Comparison of ENCODE assay signal across 21 cellular contexts in the genomic region with DNA sequence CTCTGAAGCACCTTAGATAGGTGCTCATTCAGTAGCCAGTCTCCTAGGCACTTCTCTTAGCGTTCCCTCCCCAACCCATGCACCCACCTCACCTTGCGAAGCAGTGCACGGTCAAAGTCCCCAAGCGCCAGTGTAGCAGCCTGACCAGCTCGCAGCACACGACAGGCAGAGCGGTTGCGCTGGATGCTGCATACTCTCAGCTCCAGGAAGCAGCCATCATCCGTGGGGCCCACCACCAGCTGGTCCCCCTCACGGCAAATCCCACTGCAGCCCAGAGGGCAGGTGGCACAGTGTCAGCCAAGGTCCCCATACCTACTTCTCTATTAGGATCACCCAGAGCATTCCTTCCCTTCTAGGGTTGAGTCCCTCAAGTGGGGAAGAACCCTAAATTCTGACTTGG. TPM values are rescaled to one million over a fixed set of nuclear protein-coding genes. Genes with fewer than 3 reads are reported as not detected.
DNase-seq lines count a peak whose midpoint lies in the region; ATAC-seq, FAIRE-seq and TF ChIP-seq lines count a peak whose summit lies in the region.
"Had no signal": no experiment of that assay in that cellular context is flagged by ENCODE, and none has a peak within 500 bp of the region (broad histone marks: within the 10 kb centered on the region; RNA-seq: fewer than 3 reads in every experiment).

No MANE protein-coding gene starts in this region.

- no peak for TF ChIP-seq RAD21 in GM12878 (IDR thresholded peaks at IDR 0.05; ENCODE audit: insufficient read depth, low read depth, low read length)

- H2BK120ac ChIP-seq in neuronal stem cell (ENCODE audit: low read depth, low read length) (no peak overlapping the region), mesendoderm (ENCODE audit: low read depth, low read length) (no peak overlapping the region)

- H4K5ac ChIP-seq in mesendoderm (ENCODE audit: low read length): no peak overlapping the region

- H4K91ac ChIP-seq in neuronal stem cell (ENCODE audit: low read depth, low read length, poor library complexity): no peak overlapping the region

- no peak overlapping the region for H3K14ac ChIP-seq in neuronal stem cell (ENCODE audit: low read length)

- H3K4me1 ChIP-seq in GM12878 (ENCODE audit: control insufficient read depth, insufficient read depth, low read length) (peaks cover 5% of the 10 kb centered on the region), neuronal stem cell (ENCODE audit: control insufficient read depth in 2 of 2, insufficient read depth in 1 of 2, low read depth in 1 of 2, low read length in 2 of 2) (peaks cover 0 to 3% of the 10 kb centered on the region in 2 donors), mesendoderm (ENCODE audit: control insufficient read depth, low read depth, low read length) (no peaks in the 10 kb centered on the region)

- H3K23ac ChIP-seq in neuronal stem cell (ENCODE audit: low read depth, low read length, poor library complexity): peak overlapping the region; percentile 65
- H3K23ac ChIP-seq in mesendoderm (ENCODE audit: low read length): no peak overlapping the region

- RAD21 ChIA-PET in GM12878 (lab: Charles Lee; ENCODE audit: unreplicated experiment): no interaction called here

- intact Hi-C loops in GM12878 (cut with micrococcal nuclease; ENCODE audit: unreplicated experiment): no loop called here

- H3K4me3 ChIP-seq in GM12878 (no peak overlapping the region), neuronal stem cell (ENCODE audit: low read length in 2 of 2) (peak overlapping the region in 1 of 2 donors; percentile 65), mesendoderm (ENCODE audit: low read length) (no peak overlapping the region)
- H3K4me3 ChIP-seq: GM23338, left ventricle myocardium inferior had no signal

- H2BK15ac ChIP-seq in neuronal stem cell (ENCODE audit: low read length) (no peak overlapping the region), mesendoderm (replicated peaks; ENCODE audit: low read depth) (no peak overlapping the region)

- H3K79me1 ChIP-seq in neuronal stem cell (ENCODE audit: low read depth, low read length): peaks cover 7% of the 10 kb centered on the region
- H3K79me1 ChIP-seq in mesendoderm (ENCODE audit: low read length): peaks cover 12% of the 10 kb centered on the region

- no peaks in the 10 kb centered on the region for H4K20me1 ChIP-seq in GM12878 (ENCODE audit: control insufficient read depth, insufficient read depth)

- BruUV-seq in GM12878 (replicated peaks; lab: Mats Ljungman, UMichigan): no TSS peak

- in situ Hi-C loops in GM12878 (cut with MboI): no loop called here

- no peak overlapping the region for H3K56ac ChIP-seq in mesendoderm (ENCODE audit: low read length)

- H2BK5ac ChIP-seq in neuronal stem cell (ENCODE audit: low read length) (no peak overlapping the region), mesendoderm (ENCODE audit: low read length) (no peak overlapping the region)

- H2BK12ac ChIP-seq in neuronal stem cell (ENCODE audit: low read length): no peak overlapping the region

- no peaks in the 10 kb centered on the region for H3K27me3 ChIP-seq in GM12878 (replicated peaks in 1 of 2; ENCODE audit: control insufficient read depth in 2 of 2, insufficient read depth in 2 of 2, low read length in 1 of 2)
- H3K27me3 ChIP-seq in neuronal stem cell (ENCODE audit: control insufficient read depth in 3 of 3, insufficient read depth in 3 of 3, low read depth in 1 of 3, low read length in 3 of 3): no peaks in the 10 kb centered on the region
- no peaks in the 10 kb centered on the region for H3K27me3 ChIP-seq in mesendoderm (ENCODE audit: insufficient read depth, low read length, poor library complexity)
- H3K27me3 ChIP-seq: brain microvascular endothelial cell had no signal

- H3K27ac ChIP-seq in GM12878 (ENCODE audit: control insufficient read depth, insufficient read depth): no peak overlapping the region
- no peak overlapping the region for H3K27ac ChIP-seq in neuronal stem cell (replicated peaks; ENCODE audit: low read length)
- H3K27ac ChIP-seq in mesendoderm (ENCODE audit: low read depth, low read length): no peak overlapping the region
- H3K27ac ChIP-seq: brain microvascular endothelial cell, left ventricle myocardium inferior had no signal

- TF ChIP-seq CTCF in GM12878 (IDR thresholded peaks at IDR 0.05 in 2 of 3, conservative IDR thresholded peaks at IDR 0.05 in 1 of 3; ENCODE audit: control insufficient read depth in 2 of 3, extremely low read depth in 1 of 3, insufficient read depth in 1 of 3, low read depth in 3 of 3, low read length in 3 of 3): no peak

- CTCF ChIA-PET in GM12878 (lab: Yijun Ruan, JAX): no interaction called here

- H2AK5ac ChIP-seq in neuronal stem cell (ENCODE audit: low read depth, low read length) (no peak overlapping the region), mesendoderm (ENCODE audit: low read length) (no peak overlapping the region)

- POLR2A ChIA-PET in GM12878 (lab: Charles Lee): interaction anchor here (0.5 to 0.6 kb wide), 2 partner anchors 299 to 509 kb away, joined by 3 to 4 read pairs; no protein-coding TSS in a partner anchor

- H4K8ac ChIP-seq in neuronal stem cell (ENCODE audit: low read depth, low read length) (no peak overlapping the region), mesendoderm (ENCODE audit: low read depth, low read length) (no peak overlapping the region)

- H3K79me2 ChIP-seq in GM12878 (ENCODE audit: control insufficient read depth, insufficient read depth, low read length): peaks cover 11% of the 10 kb centered on the region
- peaks cover 7% of the 10 kb centered on the region for H3K79me2 ChIP-seq in mesendoderm (ENCODE audit: control insufficient read depth, insufficient read depth, low read length)

- H3K9ac ChIP-seq in GM12878 (ENCODE audit: control insufficient read depth, insufficient read depth, low read length) (no peak overlapping the region), neuronal stem cell (ENCODE audit: low read depth, low read length, poor library complexity) (peak overlapping the region; percentile 73), mesendoderm (ENCODE audit: low read length) (no peak overlapping the region)

- no peak for ATAC-seq in GM12878
- no peak for ATAC-seq in HG03139 (IDR thresholded peaks at IDR 0.05; ENCODE audit: unreplicated experiment)
- ATAC-seq: GM23338, natural killer cell, T-cell had no signal

- TF ChIP-seq EP300 in GM12878 (IDR thresholded peaks at IDR 0.05; ENCODE audit: borderline replicate concordance in 1 of 2, control insufficient read depth in 1 of 2, low read depth in 2 of 2, low read length in 2 of 2): no peak

- SMC1A ChIA-PET in GM12878 (lab: Charles Lee; ENCODE audit: uncharacterized antibody, unreplicated experiment): no interaction called here

- H3K36me3 ChIP-seq in GM12878 (ENCODE audit: control insufficient read depth in 2 of 2, insufficient read depth in 2 of 2, low read length in 1 of 2) (peaks cover 20 to 53% of the 10 kb centered on the region in 2 experiments), neuronal stem cell (replicated peaks in 1 of 2; ENCODE audit: control insufficient read depth in 2 of 2, insufficient read depth in 2 of 2, low read length in 2 of 2) (peaks cover 60 to 98% of the 10 kb centered on the region in 2 donors), mesendoderm (ENCODE audit: control insufficient read depth, insufficient read depth, low read length) (peaks cover 35% of the 10 kb centered on the region)

- no peak overlapping the region for H3K18ac ChIP-seq in neuronal stem cell (ENCODE audit: low read length)
- no peak overlapping the region for H3K18ac ChIP-seq in mesendoderm (ENCODE audit: low read length)

- H3K4ac ChIP-seq in neuronal stem cell (ENCODE audit: low read length) (no peak overlapping the region), mesendoderm (ENCODE audit: low read depth, low read length) (no peak overlapping the region)

- DNase-seq in activated effector memory CD4-positive, alpha-beta T cell treated with anti-CD3 and anti-CD28 coated beads, Interleukin-2, amount 50 U/mL, for 16 hours: peak; percentile 50
- DNase-seq in activated effector memory CD4-positive, alpha-beta T cell treated with Interleukin-2 at 50 U/mL for 16 hours: no peak
- DNase-seq in GM12878 (ENCODE audit: low read depth, low spot score): no peak
- no peak for DNase-seq in neuronal stem cell (ENCODE audit: low spot score)
- no peak for DNase-seq in mesendoderm
- DNase-seq: activated CD4-positive, CD25-positive, alpha-beta regulatory T cell treated with anti-CD3 and anti-CD28 coated beads, Interleukin-2, amount 50 U/mL, for 72 hours; activated naive CD4-positive, alpha-beta T cell treated with Interleukin-2 at 50 U/mL for 16 hours; activated T-cell treated with anti-CD3 and anti-CD28 coated beads for 4 hours; amniotic stem cell; brain microvascular endothelial cell; CD4-positive, alpha-beta memory T cell; effector memory CD4-positive, alpha-beta T cell; HFFc6; islet precursor cell; left ventricle myocardium inferior; natural killer cell; NCI-H1694; T-cell had no signal

- H3K9me3 ChIP-seq in GM12878 (replicated peaks; ENCODE audit: control insufficient read depth, insufficient read depth, low read length) (no peaks in the 10 kb centered on the region), neuronal stem cell (replicated peaks in 1 of 2; ENCODE audit: control insufficient read depth in 2 of 2, insufficient read depth in 1 of 2, low read depth in 1 of 2, low read length in 2 of 2) (no peaks in the 10 kb centered on the region)
- H3K9me3 ChIP-seq: left ventricle myocardium inferior had no signal

- H2AFZ ChIP-seq in GM12878 (ENCODE audit: control insufficient read depth, low read depth, low read length): no peak overlapping the region
- H2AFZ ChIP-seq in neuronal stem cell (ENCODE audit: low read length): no peak overlapping the region
- H2AFZ ChIP-seq: GM23338 had no signal

- no peak for FAIRE-seq in GM12878 (lab: Jason Lieb, UNC)
- FAIRE-seq: GM12892 had no signal

- WGBS in GM12878 (ENCODE audit: insufficient coverage, insufficient replicate concordance, low lambda C conversion rate, missing lambda C conversion rate): over 99% methylated on average over 10 of the region's 10 CpGs
- no CpG with 5 or more reads among the region's 10 CpGs for WGBS in neuronal stem cell (ENCODE audit: extremely low coverage in 2 of 2, insufficient read length in 2 of 2, insufficient replicate concordance in 1 of 2), 2 donors
- no CpG with 5 or more reads among the region's 10 CpGs for WGBS in mesendoderm (ENCODE audit: extremely low coverage, insufficient coverage, low lambda C conversion rate)

- no peak overlapping the region for H3K4me2 ChIP-seq in GM12878 (ENCODE audit: control insufficient read depth, insufficient read depth)
- no peak overlapping the region for H3K4me2 ChIP-seq in neuronal stem cell (ENCODE audit: insufficient read depth, low read length, poor library complexity, severe bottlenecking)
- no peak overlapping the region for H3K4me2 ChIP-seq in mesendoderm (ENCODE audit: low read length)
- H3K4me2 ChIP-seq: GM23338 had no signal

- peak; percentile 47 for TF ChIP-seq POLR2A in GM12878 (IDR thresholded peaks at IDR 0.05; ENCODE audit: low read depth, low read length)

RNA-seq across cellular contexts. Expression of gene GTPBP2, which starts 6.5 kb away (rescaled TPM):
- total RNA-seq in GM12878 (2013; cell fraction: nucleolus; rRNA removed): 111 and 112 TPM in 2 replicates
- total RNA-seq in GM12878 (2014; rRNA removed) (47.1 and 52.9 TPM in 2 replicates), GM12878 (2014; rRNA removed; fragmentation: Illumina TruSeq; extraction: Trizol) (32.4 and 34.0 TPM in 2 replicates), GM12878 (2021) (46.0 and 50.3 TPM in 2 replicates)
- polyA plus RNA-seq in GM12878 (2011; ENCODE audit: low read depth): 33.6 TPM
- polyA plus RNA-seq in GM12878 (2011; rRNA removed) (51.3 and 63.4 TPM in 2 replicates), GM12878 (2014; fragmentation: Illumina TruSeq; extraction: Trizol) (47.9 and 51.6 TPM in 2 replicates), GM12878 (2014; fragmentation: Nextera tagmentation; extraction: Ambion mirVana) (10 to 100 TPM; 11.8 to 18.2 TPM), GM12878 (2014; rRNA removed) (50.9 and 51.5 TPM in 2 replicates), GM12878 (2016; fragmentation: Nextera tagmentation; extraction: Ambion mirVana) (1 to 10 TPM; 5.9 to 6.0 TPM)
- polyA plus RNA-seq in GM12878 (2011; cell fraction: cytosol; rRNA removed): 68.0 and 73.1 TPM in 2 replicates
- polyA plus RNA-seq in GM12878 (2011; cell fraction: nucleus; rRNA removed): 237 and 269 TPM in 2 replicates
- polyA plus RNA-seq in GM12878 (2012): 39.1 and 41.7 TPM in 2 replicates
- 49.8 and 66.4 TPM in 2 replicates for polyA minus RNA-seq in GM12878 (2011; rRNA and poly(A)+ RNA removed)
- 22.9 and 24.0 TPM in 2 replicates for polyA minus RNA-seq in GM12878 (2011; cell fraction: cytosol; rRNA and poly(A)+ RNA removed)
- 36.3 and 61.5 TPM in 2 replicates for polyA minus RNA-seq in GM12878 (2011; cell fraction: nucleus; rRNA and poly(A)+ RNA removed)
- polyA plus RNA-seq in neuronal stem cell (2013, experiment 1 of 2): 49.3 TPM
- polyA plus RNA-seq in neuronal stem cell (2013, experiment 2 of 2): 48.3 TPM
- polyA plus RNA-seq in mesendoderm (2013, experiment 1 of 2): 40.2 TPM
- polyA plus RNA-seq in mesendoderm (2013, experiment 2 of 2): 38.1 TPM

RNA-seq across cellular contexts. Expression of gene MAD2L1BP, which starts 13.1 kb away (rescaled TPM):
- total RNA-seq in GM12878 (2013; cell fraction: nucleolus; rRNA removed): 25.1 and 35.1 TPM in 2 replicates
- total RNA-seq in GM12878 (2014; rRNA removed) (50.2 and 52.5 TPM in 2 replicates), GM12878 (2014; rRNA removed; fragmentation: Illumina TruSeq; extraction: Trizol) (37.4 and 43.8 TPM in 2 replicates), GM12878 (2021) (33.6 and 39.2 TPM in 2 replicates)
- polyA plus RNA-seq in GM12878 (2011; ENCODE audit: low read depth): 26.0 TPM
- polyA plus RNA-seq in GM12878 (2011; rRNA removed) (53.1 and 69.4 TPM in 2 replicates), GM12878 (2014; fragmentation: Illumina TruSeq; extraction: Trizol) (51.4 and 61.2 TPM in 2 replicates), GM12878 (2014; fragmentation: Nextera tagmentation; extraction: Ambion mirVana) (100 to 1,000 TPM in 1 of 2 experiments, 10 to 100 TPM in 1; 96.4 to 155 TPM), GM12878 (2014; rRNA removed) (49.1 and 50.1 TPM in 2 replicates), GM12878 (2016; fragmentation: Nextera tagmentation; extraction: Ambion mirVana) (10 to 100 TPM; 59.3 to 61.6 TPM)
- 96.6 and 115 TPM in 2 replicates for polyA plus RNA-seq in GM12878 (2011; cell fraction: cytosol; rRNA removed)
- polyA plus RNA-seq in GM12878 (2011; cell fraction: nucleus; rRNA removed): 43.7 and 45.4 TPM in 2 replicates
- polyA plus RNA-seq in GM12878 (2012): 22.6 and 29.3 TPM in 2 replicates
- polyA minus RNA-seq in GM12878 (2011; rRNA and poly(A)+ RNA removed): 52.7 and 82.4 TPM in 2 replicates
- 17.9 and 18.9 TPM in 2 replicates for polyA minus RNA-seq in GM12878 (2011; cell fraction: cytosol; rRNA and poly(A)+ RNA removed)
- 13.3 and 17.3 TPM in 2 replicates for polyA minus RNA-seq in GM12878 (2011; cell fraction: nucleus; rRNA and poly(A)+ RNA removed)
- 21.5 TPM for polyA plus RNA-seq in neuronal stem cell (2013, experiment 1 of 2)
- 22.5 TPM for polyA plus RNA-seq in neuronal stem cell (2013, experiment 2 of 2)
- 34.1 TPM for polyA plus RNA-seq in mesendoderm (2013, experiment 1 of 2)
- polyA plus RNA-seq in mesendoderm (2013, experiment 2 of 2): 33.3 TPM

RNA-seq across cellular contexts. Expression of gene RSPH9, which starts 22.3 kb away (rescaled TPM):
- not detected in 2 replicates for total RNA-seq in GM12878 (2013; cell fraction: nucleolus; rRNA removed)
- total RNA-seq in GM12878 (2014; rRNA removed): not detected in 2 replicates
- total RNA-seq in GM12878 (2014; rRNA removed; fragmentation: Illumina TruSeq; extraction: Trizol): not detected in 2 replicates
- not detected in 2 replicates for total RNA-seq in GM12878 (2021)
- 0.20 TPM for polyA plus RNA-seq in GM12878 (2011; ENCODE audit: low read depth)
- not detected in 2 replicates for polyA plus RNA-seq in GM12878 (2011; rRNA removed)
- polyA plus RNA-seq in GM12878 (2011; cell fraction: cytosol; rRNA removed): not detected in 2 replicates
- not detected in 2 replicates for polyA plus RNA-seq in GM12878 (2011; cell fraction: nucleus; rRNA removed)
- polyA plus RNA-seq in GM12878 (2012): 0.36 and 0.42 TPM in 2 replicates
- not detected in 2 replicates for polyA plus RNA-seq in GM12878 (2014; fragmentation: Illumina TruSeq; extraction: Trizol)
- polyA plus RNA-seq in GM12878 (2014; fragmentation: Nextera tagmentation; extraction: Ambion mirVana): under 1 TPM; 0.26 to 0.31 TPM
- 0.06 TPM in 1 of 2 replicates, not detected in the other for polyA plus RNA-seq in GM12878 (2014; rRNA removed)
- polyA plus RNA-seq in GM12878 (2016; fragmentation: Nextera tagmentation; extraction: Ambion mirVana): under 1 TPM; 0.40 to 0.63 TPM
- polyA minus RNA-seq in GM12878 (2011; rRNA and poly(A)+ RNA removed): not detected in 2 replicates
- polyA minus RNA-seq in GM12878 (2011; cell fraction: cytosol; rRNA and poly(A)+ RNA removed): not detected in 2 replicates
- not detected in 2 replicates for polyA minus RNA-seq in GM12878 (2011; cell fraction: nucleus; rRNA and poly(A)+ RNA removed)
- polyA plus RNA-seq in neuronal stem cell (2013, experiment 1 of 2): 1.8 TPM
- polyA plus RNA-seq in neuronal stem cell (2013, experiment 2 of 2): 1.5 TPM
- polyA plus RNA-seq in mesendoderm (2013, experiment 1 of 2): 0.08 TPM
- 0.03 TPM for polyA plus RNA-seq in mesendoderm (2013, experiment 2 of 2)
- total RNA-seq: CD4-positive, alpha-beta memory T cell; T-cell had no signal

RNA-seq across cellular contexts. Expression of gene POLH, which starts 46.6 kb away (rescaled TPM):
- total RNA-seq in GM12878 (2013; cell fraction: nucleolus; rRNA removed): 40.6 and 43.4 TPM in 2 replicates
- 16.5 and 17.8 TPM in 2 replicates for total RNA-seq in GM12878 (2014; rRNA removed)
- 16.2 and 17.7 TPM in 2 replicates for total RNA-seq in GM12878 (2014; rRNA removed; fragmentation: Illumina TruSeq; extraction: Trizol)
- 22.8 and 28.0 TPM in 2 replicates for total RNA-seq in GM12878 (2021)
- polyA plus RNA-seq in GM12878 (2011; ENCODE audit: low read depth): 9.5 TPM
- 33.6 and 43.4 TPM in 2 replicates for polyA plus RNA-seq in GM12878 (2011; rRNA removed)
- polyA plus RNA-seq in GM12878 (2011; cell fraction: cytosol; rRNA removed): 21.8 and 23.6 TPM in 2 replicates
- 20.7 and 24.0 TPM in 2 replicates for polyA plus RNA-seq in GM12878 (2011; cell fraction: nucleus; rRNA removed)
- polyA plus RNA-seq in GM12878 (2012): 13.1 and 17.4 TPM in 2 replicates
- 19.6 and 19.7 TPM in 2 replicates for polyA plus RNA-seq in GM12878 (2014; fragmentation: Illumina TruSeq; extraction: Trizol)
- polyA plus RNA-seq in GM12878 (2014; fragmentation: Nextera tagmentation; extraction: Ambion mirVana): 1 to 10 TPM; 5.5 to 6.3 TPM
- polyA plus RNA-seq in GM12878 (2014; rRNA removed): 12.3 and 13.1 TPM in 2 replicates
- 10 to 100 TPM; 23.5 to 26.0 TPM for polyA plus RNA-seq in GM12878 (2016; fragmentation: Nextera tagmentation; extraction: Ambion mirVana)
- polyA minus RNA-seq in GM12878 (2011; rRNA and poly(A)+ RNA removed): 40.4 and 72.2 TPM in 2 replicates
- 9.9 and 18.2 TPM in 2 replicates for polyA minus RNA-seq in GM12878 (2011; cell fraction: cytosol; rRNA and poly(A)+ RNA removed)
- polyA minus RNA-seq in GM12878 (2011; cell fraction: nucleus; rRNA and poly(A)+ RNA removed): 12.9 and 18.7 TPM in 2 replicates
- 6.3 TPM for polyA plus RNA-seq in neuronal stem cell (2013, experiment 1 of 2)
- polyA plus RNA-seq in neuronal stem cell (2013, experiment 2 of 2): 6.4 TPM
- 1.9 TPM for polyA plus RNA-seq in mesendoderm (2013, experiment 1 of 2)
- polyA plus RNA-seq in mesendoderm (2013, experiment 2 of 2): 2.1 TPM

RNA-seq across cellular contexts. Expression of gene XPO5, which starts 46.7 kb away (rescaled TPM):
- 100 and 112 TPM in 2 replicates for total RNA-seq in GM12878 (2013; cell fraction: nucleolus; rRNA removed)
- 42.1 and 55.9 TPM in 2 replicates for total RNA-seq in GM12878 (2014; rRNA removed)
- 33.3 and 34.3 TPM in 2 replicates for total RNA-seq in GM12878 (2014; rRNA removed; fragmentation: Illumina TruSeq; extraction: Trizol)
- total RNA-seq in GM12878 (2021): 56.9 and 76.0 TPM in 2 replicates
- polyA plus RNA-seq in GM12878 (2011; ENCODE audit: low read depth): 25.1 TPM
- 56.8 and 68.5 TPM in 2 replicates for polyA plus RNA-seq in GM12878 (2011; rRNA removed)
- polyA plus RNA-seq in GM12878 (2011; cell fraction: cytosol; rRNA removed): 59.5 and 68.4 TPM in 2 replicates
- polyA plus RNA-seq in GM12878 (2011; cell fraction: nucleus; rRNA removed): 79.3 and 85.6 TPM in 2 replicates
- polyA plus RNA-seq in GM12878 (2012): 22.9 and 24.5 TPM in 2 replicates
- 40.2 and 48.0 TPM in 2 replicates for polyA plus RNA-seq in GM12878 (2014; fragmentation: Illumina TruSeq; extraction: Trizol)
- 10 to 100 TPM; 11.3 to 21.7 TPM for polyA plus RNA-seq in GM12878 (2014; fragmentation: Nextera tagmentation; extraction: Ambion mirVana)
- polyA plus RNA-seq in GM12878 (2014; rRNA removed): 41.0 and 41.1 TPM in 2 replicates
- polyA plus RNA-seq in GM12878 (2016; fragmentation: Nextera tagmentation; extraction: Ambion mirVana): 10 to 100 TPM; 38.2 to 49.6 TPM
- 68.9 and 82.4 TPM in 2 replicates for polyA minus RNA-seq in GM12878 (2011; rRNA and poly(A)+ RNA removed)
- polyA minus RNA-seq in GM12878 (2011; cell fraction: cytosol; rRNA and poly(A)+ RNA removed): 20.8 and 31.5 TPM in 2 replicates
- polyA minus RNA-seq in GM12878 (2011; cell fraction: nucleus; rRNA and poly(A)+ RNA removed): 46.1 and 87.2 TPM in 2 replicates
- polyA plus RNA-seq in neuronal stem cell (2013, experiment 1 of 2): 32.1 TPM
- 32.5 TPM for polyA plus RNA-seq in neuronal stem cell (2013, experiment 2 of 2)
- polyA plus RNA-seq in mesendoderm (2013, experiment 1 of 2): 52.2 TPM
- 47.9 TPM for polyA plus RNA-seq in mesendoderm (2013, experiment 2 of 2)
